Comparison of ENCODE assay signal across 1 cellular context in the genomic region with DNA sequence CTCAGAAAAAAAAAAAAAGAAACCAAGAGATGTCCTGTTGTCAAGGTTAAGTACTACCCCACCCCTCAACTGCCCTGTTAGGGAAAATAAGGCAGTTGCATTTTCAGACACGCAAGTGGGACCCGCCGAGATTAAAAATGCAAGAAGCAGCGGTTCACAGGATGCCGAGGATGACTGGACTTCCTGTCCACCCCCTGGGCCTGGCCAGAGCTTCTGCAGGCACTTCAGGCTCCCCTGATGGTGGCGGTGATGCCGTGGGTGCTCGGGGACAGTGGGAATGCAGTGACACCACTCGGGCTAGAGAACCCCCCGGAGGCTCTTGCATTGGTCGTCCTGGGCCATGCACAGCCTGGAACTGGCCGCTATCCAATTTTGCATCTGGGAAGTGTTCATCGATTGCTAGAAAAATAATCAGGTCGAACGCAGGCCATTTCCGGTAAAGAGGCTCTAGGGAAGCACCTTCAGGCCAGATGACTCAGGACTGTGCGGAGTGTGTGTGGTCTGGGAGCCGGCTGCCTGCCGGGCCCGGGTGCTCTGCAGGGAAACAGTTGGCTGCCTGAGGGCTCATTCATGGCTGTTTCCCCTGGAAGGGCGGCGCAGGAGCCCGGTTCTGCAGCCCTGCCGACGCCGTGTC.
TF ChIP-seq lines count a peak whose summit lies in the region.

No MANE protein-coding gene starts in this region.

TF ChIP-seq in SK-N-SH, 30 proteins besides CTCF, POLR2A, EP300 and RAD21 (continued from another document):
- peak; percentile 78 for TF ChIP-seq RXRA (IDR thresholded peaks at IDR 0.05; ENCODE audit: borderline replicate concordance, low read depth)
- TF ChIP-seq, protein P1, sequence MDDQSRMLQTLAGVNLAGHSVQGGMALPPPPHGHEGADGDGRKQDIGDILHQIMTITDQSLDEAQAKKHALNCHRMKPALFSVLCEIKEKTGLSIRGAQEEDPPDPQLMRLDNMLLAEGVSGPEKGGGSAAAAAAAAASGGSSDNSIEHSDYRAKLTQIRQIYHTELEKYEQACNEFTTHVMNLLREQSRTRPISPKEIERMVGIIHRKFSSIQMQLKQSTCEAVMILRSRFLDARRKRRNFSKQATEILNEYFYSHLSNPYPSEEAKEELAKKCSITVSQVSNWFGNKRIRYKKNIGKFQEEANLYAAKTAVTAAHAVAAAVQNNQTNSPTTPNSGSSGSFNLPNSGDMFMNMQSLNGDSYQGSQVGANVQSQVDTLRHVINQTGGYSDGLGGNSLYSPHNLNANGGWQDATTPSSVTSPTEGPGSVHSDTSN (IDR thresholded peaks at IDR 0.05), result no peak
- peak; percentile 71 for TF ChIP-seq ELF1 (IDR thresholded peaks at IDR 0.05)
- TF ChIP-seq, protein P2, sequence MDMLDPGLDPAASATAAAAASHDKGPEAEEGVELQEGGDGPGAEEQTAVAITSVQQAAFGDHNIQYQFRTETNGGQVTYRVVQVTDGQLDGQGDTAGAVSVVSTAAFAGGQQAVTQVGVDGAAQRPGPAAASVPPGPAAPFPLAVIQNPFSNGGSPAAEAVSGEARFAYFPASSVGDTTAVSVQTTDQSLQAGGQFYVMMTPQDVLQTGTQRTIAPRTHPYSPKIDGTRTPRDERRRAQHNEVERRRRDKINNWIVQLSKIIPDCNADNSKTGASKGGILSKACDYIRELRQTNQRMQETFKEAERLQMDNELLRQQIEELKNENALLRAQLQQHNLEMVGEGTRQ (IDR thresholded peaks at IDR 0.05; ENCODE audit: borderline replicate concordance, low read depth, low read length), result no peak
- TF ChIP-seq MXI1 (IDR thresholded peaks at IDR 0.05; ENCODE audit: low read depth, low read length), result no peak
- TF ChIP-seq, protein P3, sequence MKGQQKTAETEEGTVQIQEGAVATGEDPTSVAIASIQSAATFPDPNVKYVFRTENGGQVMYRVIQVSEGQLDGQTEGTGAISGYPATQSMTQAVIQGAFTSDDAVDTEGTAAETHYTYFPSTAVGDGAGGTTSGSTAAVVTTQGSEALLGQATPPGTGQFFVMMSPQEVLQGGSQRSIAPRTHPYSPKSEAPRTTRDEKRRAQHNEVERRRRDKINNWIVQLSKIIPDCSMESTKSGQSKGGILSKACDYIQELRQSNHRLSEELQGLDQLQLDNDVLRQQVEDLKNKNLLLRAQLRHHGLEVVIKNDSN (IDR thresholded peaks at IDR 0.05; ENCODE audit: borderline replicate concordance, low read depth), result peak; percentile 21; the same call in 1 of the 2 replicates
- no peak for TF ChIP-seq MEF2A (IDR thresholded peaks at IDR 0.05; ENCODE audit: borderline replicate concordance, low read depth)
- no peak for TF ChIP-seq NRF1 (IDR thresholded peaks at IDR 0.05; ENCODE audit: low read depth, low read length)
- no peak; the same call in 1 of the 2 replicates for TF ChIP-seq FOXJ3 (CRISPR knock-in tag; IDR thresholded peaks at IDR 0.05)
- TF ChIP-seq, protein P4, sequence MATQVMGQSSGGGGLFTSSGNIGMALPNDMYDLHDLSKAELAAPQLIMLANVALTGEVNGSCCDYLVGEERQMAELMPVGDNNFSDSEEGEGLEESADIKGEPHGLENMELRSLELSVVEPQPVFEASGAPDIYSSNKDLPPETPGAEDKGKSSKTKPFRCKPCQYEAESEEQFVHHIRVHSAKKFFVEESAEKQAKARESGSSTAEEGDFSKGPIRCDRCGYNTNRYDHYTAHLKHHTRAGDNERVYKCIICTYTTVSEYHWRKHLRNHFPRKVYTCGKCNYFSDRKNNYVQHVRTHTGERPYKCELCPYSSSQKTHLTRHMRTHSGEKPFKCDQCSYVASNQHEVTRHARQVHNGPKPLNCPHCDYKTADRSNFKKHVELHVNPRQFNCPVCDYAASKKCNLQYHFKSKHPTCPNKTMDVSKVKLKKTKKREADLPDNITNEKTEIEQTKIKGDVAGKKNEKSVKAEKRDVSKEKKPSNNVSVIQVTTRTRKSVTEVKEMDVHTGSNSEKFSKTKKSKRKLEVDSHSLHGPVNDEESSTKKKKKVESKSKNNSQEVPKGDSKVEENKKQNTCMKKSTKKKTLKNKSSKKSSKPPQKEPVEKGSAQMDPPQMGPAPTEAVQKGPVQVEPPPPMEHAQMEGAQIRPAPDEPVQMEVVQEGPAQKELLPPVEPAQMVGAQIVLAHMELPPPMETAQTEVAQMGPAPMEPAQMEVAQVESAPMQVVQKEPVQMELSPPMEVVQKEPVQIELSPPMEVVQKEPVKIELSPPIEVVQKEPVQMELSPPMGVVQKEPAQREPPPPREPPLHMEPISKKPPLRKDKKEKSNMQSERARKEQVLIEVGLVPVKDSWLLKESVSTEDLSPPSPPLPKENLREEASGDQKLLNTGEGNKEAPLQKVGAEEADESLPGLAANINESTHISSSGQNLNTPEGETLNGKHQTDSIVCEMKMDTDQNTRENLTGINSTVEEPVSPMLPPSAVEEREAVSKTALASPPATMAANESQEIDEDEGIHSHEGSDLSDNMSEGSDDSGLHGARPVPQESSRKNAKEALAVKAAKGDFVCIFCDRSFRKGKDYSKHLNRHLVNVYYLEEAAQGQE (IDR thresholded peaks at IDR 0.05; ENCODE audit: low read depth, low read length), result 0 out of 2 replicates have a peak, but pooled peaks have one; percentile 3
- TF ChIP-seq CHD2 (IDR thresholded peaks at IDR 0.05; ENCODE audit: low read length, partially characterized antibody), result no peak
- TF ChIP-seq EZH2phosphoT487 (IDR thresholded peaks at IDR 0.05; ENCODE audit: borderline replicate concordance, low read depth), result no peak
- TF ChIP-seq, protein P5, sequence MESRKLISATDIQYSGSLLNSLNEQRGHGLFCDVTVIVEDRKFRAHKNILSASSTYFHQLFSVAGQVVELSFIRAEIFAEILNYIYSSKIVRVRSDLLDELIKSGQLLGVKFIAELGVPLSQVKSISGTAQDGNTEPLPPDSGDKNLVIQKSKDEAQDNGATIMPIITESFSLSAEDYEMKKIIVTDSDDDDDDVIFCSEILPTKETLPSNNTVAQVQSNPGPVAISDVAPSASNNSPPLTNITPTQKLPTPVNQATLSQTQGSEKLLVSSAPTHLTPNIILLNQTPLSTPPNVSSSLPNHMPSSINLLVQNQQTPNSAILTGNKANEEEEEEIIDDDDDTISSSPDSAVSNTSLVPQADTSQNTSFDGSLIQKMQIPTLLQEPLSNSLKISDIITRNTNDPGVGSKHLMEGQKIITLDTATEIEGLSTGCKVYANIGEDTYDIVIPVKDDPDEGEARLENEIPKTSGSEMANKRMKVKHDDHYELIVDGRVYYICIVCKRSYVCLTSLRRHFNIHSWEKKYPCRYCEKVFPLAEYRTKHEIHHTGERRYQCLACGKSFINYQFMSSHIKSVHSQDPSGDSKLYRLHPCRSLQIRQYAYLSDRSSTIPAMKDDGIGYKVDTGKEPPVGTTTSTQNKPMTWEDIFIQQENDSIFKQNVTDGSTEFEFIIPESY (IDR thresholded peaks at IDR 0.05; ENCODE audit: borderline replicate concordance, low read depth), result no peak
- TF ChIP-seq GABPA (IDR thresholded peaks at IDR 0.05; ENCODE audit: low read depth), result peak; percentile 61
- no peak for TF ChIP-seq FOXM1 (IDR thresholded peaks at IDR 0.05; ENCODE audit: low read depth)
- no peak for TF ChIP-seq RFX5 (IDR thresholded peaks at IDR 0.05; ENCODE audit: low read length)
